Comparison of ENCODE assay signal across 12 cellular contexts in genomic region chr11:413120-414081, GRCh38. TPM values are rescaled to one million over a fixed set of nuclear protein-coding genes. Genes with fewer than 3 reads are reported as not detected.
A peak's percentile ranks its signal among the peaks of the same experiment; 100 is the strongest.
DNase-seq lines count a peak whose midpoint lies in the region; ATAC-seq and TF ChIP-seq lines count a peak whose summit lies in the region.
"Had no signal": no experiment of that assay in that cellular context is flagged by ENCODE, and none has a peak within 500 bp of the region (broad histone marks: within the 10 kb centered on the region; RNA-seq: fewer than 3 reads in every experiment).

No MANE protein-coding gene starts in this region.

- peak overlapping the region in 5 of 8 donors; percentile 3 to 87 (median 66) for H3K4me3 ChIP-seq in spleen

- DNase-seq in activated CD8-positive, alpha-beta memory T cell treated with anti-CD3 and anti-CD28 coated beads, Interleukin-2, amount 10 ng/mL, durations not matched to agents 7 days and 5 days: no peak
- no peak for DNase-seq in activated CD8-positive, alpha-beta memory T cell treated with anti-CD3 and anti-CD28 coated beads, Interleukin-2, amount 50 U/mL, for 48 hours
- DNase-seq in LHCN-M2 (ENCODE audit: low read depth): peak; percentile 20
- DNase-seq in spleen: peak; percentile 71
- DNase-seq in NCI-H2227 treated with DMSO at 0.1 percent for 48 hours (lab: John Stamatoyannopoulos, UW): no peak
- no peak for DNase-seq in NCI-H524 (lab: John Stamatoyannopoulos, UW)
- DNase-seq: amygdala, BE2C, NCI-H345 had no signal

- WGBS in spleen, 5 donors: 22 to 39% (median 31%) methylated on average over 13 to 14 of the region's 14 CpGs

- H3K9me3 Mint-ChIP-seq in activated CD8-positive, alpha-beta memory T cell treated with anti-CD3 and anti-CD28 coated beads, Interleukin-2, amount 10 ng/mL, durations not matched to agents 7 days and 5 days (ENCODE audit: low read depth): no peaks in the 10 kb centered on the region
- H3K9me3 Mint-ChIP-seq in dendritic cell treated with granulocyte-macrophage colony-stimulating factor and Interleukin-4, amounts not matched to agents 40 ng/mL and 50 ng/mL, for 4 days: no peaks in the 10 kb centered on the region

- no peaks in the 10 kb centered on the region for H3K27me3 Mint-ChIP-seq in activated CD8-positive, alpha-beta memory T cell treated with anti-CD3 and anti-CD28 coated beads, Interleukin-2, amount 10 ng/mL, durations not matched to agents 7 days and 5 days
- H3K27me3 Mint-ChIP-seq in dendritic cell treated with granulocyte-macrophage colony-stimulating factor and Interleukin-4, amounts not matched to agents 40 ng/mL and 50 ng/mL, for 4 days: peaks cover 8% of the 10 kb centered on the region

- ATAC-seq in activated CD8-positive, alpha-beta memory T cell treated with anti-CD3 and anti-CD28 coated beads, Interleukin-2, amount 10 ng/mL, durations not matched to agents 7 days and 5 days: no peak
- no peak for ATAC-seq in HG02571 (IDR thresholded peaks at IDR 0.05; ENCODE audit: unreplicated experiment)

- intact Hi-C loops in dendritic cell treated with granulocyte-macrophage colony-stimulating factor and Interleukin-4, amounts not matched to agents 40 ng/mL and 50 ng/mL, for 4 days (cut with micrococcal nuclease): loop anchor here (2.0 kb wide), 1 partner anchor 35 kb away; no protein-coding TSS in a partner anchor
- intact Hi-C loops in spleen (cut with DNase I; ENCODE audit: low total_unique reads): no loop called here

- peaks cover 2% of the 10 kb centered on the region for H3K36me3 Mint-ChIP-seq in activated CD8-positive, alpha-beta memory T cell treated with anti-CD3 and anti-CD28 coated beads, Interleukin-2, amount 10 ng/mL, durations not matched to agents 7 days and 5 days
- peaks cover 6% of the 10 kb centered on the region for H3K36me3 Mint-ChIP-seq in dendritic cell treated with granulocyte-macrophage colony-stimulating factor and Interleukin-4, amounts not matched to agents 40 ng/mL and 50 ng/mL, for 4 days (ENCODE audit: low read depth)

- H3K9me3 ChIP-seq in spleen: no peaks in the 10 kb centered on the region
- H3K9me3 ChIP-seq: BE2C, thoracic aorta had no signal

- TF ChIP-seq POLR2A in spleen (IDR thresholded peaks at IDR 0.05): no peak

- peaks cover 23% of the 10 kb centered on the region for H3K4me1 Mint-ChIP-seq in activated CD8-positive, alpha-beta memory T cell treated with anti-CD3 and anti-CD28 coated beads, Interleukin-2, amount 10 ng/mL, durations not matched to agents 7 days and 5 days
- peaks cover 45% of the 10 kb centered on the region for H3K4me1 Mint-ChIP-seq in dendritic cell treated with granulocyte-macrophage colony-stimulating factor and Interleukin-4, amounts not matched to agents 40 ng/mL and 50 ng/mL, for 4 days (ENCODE audit: low read depth)

- peaks cover 0 to 6% (median 0%) of the 10 kb centered on the region in 6 donors for H3K36me3 ChIP-seq in spleen
- H3K36me3 ChIP-seq: BE2C, thoracic aorta had no signal

- no peak for TF ChIP-seq CTCF in spleen (IDR thresholded peaks at IDR 0.05 in 8 of 11, conservative IDR thresholded peaks at IDR 0.05 in 3 of 11)

- peak overlapping the region; percentile 94 for H3K4me3 Mint-ChIP-seq in activated CD8-positive, alpha-beta memory T cell treated with anti-CD3 and anti-CD28 coated beads, Interleukin-2, amount 10 ng/mL, durations not matched to agents 7 days and 5 days
- H3K4me3 Mint-ChIP-seq in dendritic cell treated with granulocyte-macrophage colony-stimulating factor and Interleukin-4, amounts not matched to agents 40 ng/mL and 50 ng/mL, for 4 days: peak overlapping the region; percentile 51

- peak overlapping the region; percentile 55 for H3K27ac Mint-ChIP-seq in activated CD8-positive, alpha-beta memory T cell treated with anti-CD3 and anti-CD28 coated beads, Interleukin-2, amount 10 ng/mL, durations not matched to agents 7 days and 5 days
- peak overlapping the region; percentile 25 for H3K27ac Mint-ChIP-seq in dendritic cell treated with granulocyte-macrophage colony-stimulating factor and Interleukin-4, amounts not matched to agents 40 ng/mL and 50 ng/mL, for 4 days

- CTCF ChIA-PET in activated CD8-positive, alpha-beta memory T cell treated with anti-CD3 and anti-CD28 coated beads, Interleukin-2, amount 10 ng/mL, durations not matched to agents 7 days and 5 days (lab: Charles Lee): interaction anchor here (1.9 to 7.9 kb wide), 2 partner anchors 27 to 37 kb away, joined by 8 to 74 read pairs; partner anchors contain the start of genes ANO9 and PTDSS2

- peaks cover 15 to 76% (median 61%) of the 10 kb centered on the region in 6 donors for H3K4me1 ChIP-seq in spleen
- H3K4me1 ChIP-seq: BE2C had no signal

- H3K27me3 ChIP-seq in spleen (replicated peaks in 1 of 7): peaks cover 0 to 8% (median 0%) of the 10 kb centered on the region in 7 donors

- H3K27ac ChIP-seq in spleen: peak overlapping the region in 5 of 8 donors; percentile 29 to 90 (median 59)
- H3K27ac ChIP-seq: thoracic aorta had no signal

RNA-seq across cellular contexts. Expression of gene SIGIRR, which starts 1.4 kb away (rescaled TPM):
- total RNA-seq in activated CD8-positive, alpha-beta memory T cell treated with anti-CD3 and anti-CD28 coated beads, Interleukin-2, amount 10 ng/mL, durations not matched to agents 7 days and 5 days: 100 to 1,000 TPM in 1 of 2 experiments, 10 to 100 TPM in 1; 96.2 to 198 TPM
- total RNA-seq in LHCN-M2 (2014; rRNA removed) (5.5 and 5.8 TPM in 2 replicates), spleen (100 to 1,000 TPM in 2 of 7 donors, 10 to 100 TPM in 5; 67.9 to 118 (median 90.9) TPM)
- 9.5 TPM for polyA plus RNA-seq in LHCN-M2 (2012)
- 100 to 1,000 TPM in 2 of 3 donors, 10 to 100 TPM in 1; 95.9 to 194 (median 161) TPM for polyA plus RNA-seq in spleen

RNA-seq across cellular contexts. Expression of gene PKP3, which starts 19.4 kb away (rescaled TPM):
- total RNA-seq in activated CD8-positive, alpha-beta memory T cell treated with anti-CD3 and anti-CD28 coated beads, Interleukin-2, amount 10 ng/mL, durations not matched to agents 7 days and 5 days: under 1 TPM; 0.09 to 0.18 TPM
- total RNA-seq in LHCN-M2 (2014; rRNA removed): 3.7 and 4.7 TPM in 2 replicates
- polyA plus RNA-seq in LHCN-M2 (2012): 2.1 TPM
- total RNA-seq in spleen: 1 to 10 TPM in 1 of 7 donors, under 1 TPM in 2, not detected in 4; 0.40 to 2.8 (median 0.59) TPM
- polyA plus RNA-seq in spleen: under 1 TPM; 0.09 to 0.48 (median 0.21) TPM

RNA-seq across cellular contexts. Expression of gene ANO9, which starts 28.4 kb away (rescaled TPM):
- total RNA-seq in activated CD8-positive, alpha-beta memory T cell treated with anti-CD3 and anti-CD28 coated beads, Interleukin-2, amount 10 ng/mL, durations not matched to agents 7 days and 5 days: 10 to 100 TPM; 33.0 to 79.4 TPM
- total RNA-seq in LHCN-M2 (2014; rRNA removed) (not detected in 2 replicates), spleen (10 to 100 TPM; 10.2 to 34.5 (median 25.9) TPM)
- polyA plus RNA-seq in LHCN-M2 (2012): not detected
- polyA plus RNA-seq in spleen: 10 to 100 TPM; 32.7 to 53.8 (median 50.3) TPM

RNA-seq across cellular contexts. Expression of gene PTDSS2, which starts 36.7 kb away (rescaled TPM):
- total RNA-seq in activated CD8-positive, alpha-beta memory T cell treated with anti-CD3 and anti-CD28 coated beads, Interleukin-2, amount 10 ng/mL, durations not matched to agents 7 days and 5 days: 10 to 100 TPM; 26.6 to 31.2 TPM
- total RNA-seq in LHCN-M2 (2014; rRNA removed) (40.7 and 51.2 TPM in 2 replicates), spleen (10 to 100 TPM; 24.6 to 40.7 (median 29.4) TPM)
- 24.6 TPM for polyA plus RNA-seq in LHCN-M2 (2012)
- 10 to 100 TPM; 11.0 to 26.6 (median 14.9) TPM for polyA plus RNA-seq in spleen

RNA-seq across cellular contexts. Expression of gene B4GALNT4, which starts 44.1 kb away (rescaled TPM):
- under 1 TPM in 1 of 2 experiments, not detected in 1; 0.32 TPM for total RNA-seq in activated CD8-positive, alpha-beta memory T cell treated with anti-CD3 and anti-CD28 coated beads, Interleukin-2, amount 10 ng/mL, durations not matched to agents 7 days and 5 days
- total RNA-seq in LHCN-M2 (2014; rRNA removed) (0.75 and 1.3 TPM in 2 replicates), spleen (1 to 10 TPM in 1 of 7 donors, under 1 TPM in 4, not detected in 2; 0.17 to 1.1 (median 0.67) TPM)
- 0.11 TPM for polyA plus RNA-seq in LHCN-M2 (2012)
- polyA plus RNA-seq in spleen: 1 to 10 TPM; 1.6 to 5.2 (median 3.5) TPM

Comparison
In these comparisons a context has a peak if more than half of its experiments do, and no peak if none do; other contexts are left out.
1. DNase-seq: peak in LHCN-M2 (single experiment) and spleen (single experiment); none in activated CD8-positive, alpha-beta memory T cell treated with anti-CD3 and anti-CD28 coated beads, Interleukin-2, amount 10 ng/mL, durations not matched to agents 7 days and 5 days (single experiment), activated CD8-positive, alpha-beta memory T cell treated with anti-CD3 and anti-CD28 coated beads, Interleukin-2, amount 50 U/mL, for 48 hours (single experiment), NCI-H2227 treated with DMSO at 0.1 percent for 48 hours (single experiment) and NCI-H524 (0 of 2).
2. RNA of gene SIGIRR, which starts 1.4 kb away (total RNA-seq): 96.2 to 198 TPM in activated CD8-positive, alpha-beta memory T cell treated with anti-CD3 and anti-CD28 coated beads, Interleukin-2, amount 10 ng/mL, durations not matched to agents 7 days and 5 days and 67.9 to 118 TPM in spleen; 5.5 to 5.8 TPM in LHCN-M2; every median in the first group is over 10 times any median in the second.
3. RNA of gene ANO9, which starts 28.4 kb away (total RNA-seq): 33.0 to 79.4 TPM in activated CD8-positive, alpha-beta memory T cell treated with anti-CD3 and anti-CD28 coated beads, Interleukin-2, amount 10 ng/mL, durations not matched to agents 7 days and 5 days and 10.2 to 34.5 TPM in spleen; not detected in LHCN-M2; every median in the first group is over 10 times any median in the second.